In the genomic region with DNA sequence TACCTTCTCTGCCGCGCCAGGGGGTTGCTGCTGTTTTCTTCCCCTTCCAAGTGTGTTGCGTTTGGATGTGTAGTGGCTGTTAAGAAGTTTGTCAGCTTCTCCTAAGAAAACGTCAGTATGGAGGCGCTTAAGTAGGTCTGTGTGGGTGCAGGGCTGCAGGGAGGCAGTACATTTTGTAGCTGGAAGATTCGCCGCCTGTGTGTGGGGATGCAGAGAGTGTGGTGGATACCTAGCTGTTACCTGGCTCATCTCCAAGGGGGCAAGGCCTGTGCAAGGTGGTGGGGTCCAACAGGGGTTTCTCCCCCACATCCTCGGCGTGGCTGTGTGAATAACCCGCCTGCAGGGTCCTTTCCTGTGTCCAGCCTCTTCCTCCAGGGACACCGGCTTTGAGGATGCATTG, we compare ENCODE assay signal across 30 cellular contexts.
"Had no signal": no experiment of that assay in that cellular context is flagged by ENCODE, and none has a peak within 500 bp of the region (broad histone marks: within the 10 kb centered on the region; RNA-seq: fewer than 3 reads in every experiment).

No MANE protein-coding gene starts in this region.

- H3K36me3 Mint-ChIP-seq: activated naive CD8-positive, alpha-beta T cell treated with anti-CD3 and anti-CD28 coated beads for 36 hours had no signal

- H3K4me1 Mint-ChIP-seq: activated CD4-positive, alpha-beta memory T cell treated with anti-CD3 and anti-CD28 coated beads, Interleukin-2, amount 10 ng/mL, durations not matched to agents 7 days and 5 days; activated naive CD8-positive, alpha-beta T cell treated with anti-CD3 and anti-CD28 coated beads for 36 hours; activated T-helper 17 cell treated with anti-CD3 and anti-CD28 coated beads, Interleukin-2, amount 50 U/mL, for 72 hours; central memory CD8-positive, alpha-beta T cell had no signal

- DNase-seq: activated CD4-positive, alpha-beta memory T cell treated with anti-CD3 and anti-CD28 coated beads, Interleukin-2, amount 10 ng/mL, durations not matched to agents 7 days and 5 days; activated CD4-positive, alpha-beta T cell treated with anti-CD3 and anti-CD28 coated beads for 1 hour; activated CD4-positive, alpha-beta T cell treated with anti-CD3 and anti-CD28 coated beads for 48 hours; activated CD4-positive, CD25-positive, alpha-beta regulatory T cell; activated effector memory CD4-positive, alpha-beta T cell treated with anti-CD3 and anti-CD28 coated beads, Interleukin-2, amount 50 U/mL, for 16 hours; activated naive CD4-positive, alpha-beta T cell; activated naive CD4-positive, alpha-beta T cell treated with anti-CD3 and anti-CD28 coated beads, Interleukin-2, amount 50 U/mL, for 16 hours; activated naive CD8-positive, alpha-beta T cell treated with anti-CD3 and anti-CD28 coated beads for 36 hours; activated T-cell treated with anti-CD3 and anti-CD28 coated beads, Interleukin-2, amount 50 U/mL, for 1 hour; activated T-cell treated with anti-CD3 and anti-CD28 coated beads, Interleukin-2, amount 50 U/mL, for 72 hours; amniotic stem cell; Karpas-422; MG63; NCI-H1048; NCI-H1436 treated with DMSO at 0.1 percent for 48 hours; NCI-H2029 treated with DMSO at 0.1 percent for 48 hours; NCI-H2107; NCI-H2171; NCI-H226; NCI-H446 treated with DMSO at 0.1 percent for 48 hours; NCI-H524 treated with DMSO at 0.1 percent for 48 hours; SHP77; SJCRH30; T1000; WERI-Rb-1 had no signal

- H3K27me3 ChIP-seq: cardiac muscle cell had no signal

- H3K4me3 ChIP-seq: cardiac muscle cell, MG63, SJCRH30, SK-N-MC had no signal

- H3K4me1 ChIP-seq: SJCRH30 had no signal

- H3K27ac Mint-ChIP-seq: activated CD4-positive, alpha-beta memory T cell treated with anti-CD3 and anti-CD28 coated beads, Interleukin-2, amount 10 ng/mL, durations not matched to agents 7 days and 5 days; activated naive CD8-positive, alpha-beta T cell treated with anti-CD3 and anti-CD28 coated beads for 36 hours; activated T-cell treated with anti-CD3 and anti-CD28 coated beads, Interleukin-2, amount 50 U/mL, for 72 hours; activated T-helper 17 cell treated with anti-CD3 and anti-CD28 coated beads, Interleukin-2, amount 50 U/mL, for 72 hours had no signal

- H3K27me3 Mint-ChIP-seq: activated CD4-positive, alpha-beta memory T cell treated with anti-CD3 and anti-CD28 coated beads, Interleukin-2, amount 10 ng/mL, durations not matched to agents 7 days and 5 days; activated naive CD8-positive, alpha-beta T cell treated with anti-CD3 and anti-CD28 coated beads for 36 hours; central memory CD8-positive, alpha-beta T cell had no signal

- H3K9me3 Mint-ChIP-seq: activated CD4-positive, alpha-beta memory T cell treated with anti-CD3 and anti-CD28 coated beads, Interleukin-2, amount 10 ng/mL, durations not matched to agents 7 days and 5 days; activated naive CD8-positive, alpha-beta T cell treated with anti-CD3 and anti-CD28 coated beads for 36 hours; activated T-helper 17 cell treated with anti-CD3 and anti-CD28 coated beads, Interleukin-2, amount 50 U/mL, for 72 hours; central memory CD8-positive, alpha-beta T cell had no signal

- H3K27ac ChIP-seq: cardiac muscle cell, SJCRH30, SK-N-MC, WERI-Rb-1 had no signal

- H3K36me3 ChIP-seq: cardiac muscle cell, MG63, SJCRH30, WERI-Rb-1 had no signal

- H3K9me3 ChIP-seq: MG63, SJCRH30 had no signal

- ATAC-seq: activated T-cell treated with anti-CD3 and anti-CD28 coated beads, Interleukin-2, amount 50 U/mL, for 72 hours; activated T-helper 17 cell treated with anti-CD3 and anti-CD28 coated beads, Interleukin-2, amount 50 U/mL, for 72 hours; Panc1 had no signal

- H3K4me3 Mint-ChIP-seq: activated CD4-positive, alpha-beta memory T cell treated with anti-CD3 and anti-CD28 coated beads, Interleukin-2, amount 10 ng/mL, durations not matched to agents 7 days and 5 days; activated naive CD8-positive, alpha-beta T cell treated with anti-CD3 and anti-CD28 coated beads for 36 hours; activated T-cell treated with anti-CD3 and anti-CD28 coated beads, Interleukin-2, amount 50 U/mL, for 72 hours; activated T-helper 17 cell treated with anti-CD3 and anti-CD28 coated beads, Interleukin-2, amount 50 U/mL, for 72 hours; central memory CD8-positive, alpha-beta T cell had no signal
